19 cellular contexts compared by ENCODE assay signal in the genomic region with DNA sequence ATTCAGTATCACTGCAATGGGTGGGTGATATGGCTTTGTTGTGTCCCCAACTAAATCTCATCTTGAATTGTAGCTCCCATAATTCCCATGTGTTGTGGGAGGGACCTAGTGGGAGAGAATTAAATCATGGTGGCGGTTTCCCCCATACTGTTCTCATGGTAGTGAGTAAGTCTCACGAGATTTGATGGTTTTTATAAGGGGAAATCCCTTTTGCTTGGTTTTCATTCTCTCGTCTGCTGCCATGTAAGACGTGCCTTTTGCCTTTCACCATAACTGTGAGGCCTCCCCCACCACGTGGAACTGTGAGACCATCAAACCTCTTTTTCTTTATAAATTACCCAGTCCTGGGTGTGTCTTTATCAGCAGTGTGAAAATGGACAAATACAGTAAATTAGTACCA. TPM values are rescaled to one million over a fixed set of nuclear protein-coding genes. Genes with fewer than 3 reads are reported as not detected.
DNase-seq lines count a peak whose midpoint lies in the region; ATAC-seq, FAIRE-seq and TF ChIP-seq lines count a peak whose summit lies in the region.
"Had no signal": no experiment of that assay in that cellular context is flagged by ENCODE, and none has a peak within 500 bp of the region (broad histone marks: within the 10 kb centered on the region; RNA-seq: fewer than 3 reads in every experiment).

No MANE protein-coding gene starts in this region.

- H2AFZ ChIP-seq in HCT116 (ENCODE audit: low read depth, low read length, poor library complexity, severe bottlenecking) (no peak overlapping the region), PC-9 (no peak overlapping the region), GM12878 (ENCODE audit: control insufficient read depth, low read depth, low read length) (no peak overlapping the region)

- CTCF ChIA-PET in HCT116 (lab: Charles Lee) (interaction anchor here (0.9 kb wide), 1 partner anchor 12 kb away, joined by 3 read pairs; no protein-coding TSS in a partner anchor), PC-9 (lab: Charles Lee) (no interaction called here), GM12878 (lab: Yijun Ruan, JAX) (interaction anchor here (2.6 to 4.5 kb wide), 3 partner anchors 11 to 125 kb away, joined by 7 to 29 read pairs (median 15); a partner anchor contains a TSS)

- FAIRE-seq in GM12878 (lab: Jason Lieb, UNC) = no peak
- FAIRE-seq: colon, GM12891, urothelium cell line had no signal

- peaks cover 8% of the 10 kb centered on the region for H3K9me3 Mint-ChIP-seq in activated CD4-positive, alpha-beta T cell treated with anti-CD3 and anti-CD28 coated beads, Interleukin-2, amount 10 ng/mL, durations not matched to agents 24 days and 14 days
- H3K9me3 Mint-ChIP-seq: CD4-positive, CD25-positive, alpha-beta regulatory T cell had no signal

- H3K9ac ChIP-seq in HCT116 (ENCODE audit: low read length) = peak overlapping the region; percentile 95; the same call in 1 of the 2 replicates
- H3K9ac ChIP-seq in GM12878 (ENCODE audit: control insufficient read depth, insufficient read depth, low read length) = no peak overlapping the region

- no peak for TF ChIP-seq EP300 in GM12878 (IDR thresholded peaks at IDR 0.05; ENCODE audit: borderline replicate concordance in 1 of 2, control insufficient read depth in 1 of 2, low read depth in 2 of 2, low read length in 2 of 2)

- peaks cover 37% of the 10 kb centered on the region for H3K4me1 Mint-ChIP-seq in activated CD4-positive, alpha-beta T cell treated with anti-CD3 and anti-CD28 coated beads, Interleukin-2, amount 10 ng/mL, durations not matched to agents 24 days and 14 days

- H3K27me3 ChIP-seq in HCT116 (ENCODE audit: insufficient read depth, low read length) (no peaks in the 10 kb centered on the region), PC-9 (ENCODE audit: insufficient read depth, low read depth) (no peaks in the 10 kb centered on the region), GM12878 (replicated peaks in 1 of 2; ENCODE audit: control insufficient read depth in 2 of 2, insufficient read depth in 2 of 2, low read length in 1 of 2) (no peaks in the 10 kb centered on the region)
- H3K27me3 ChIP-seq: Peyer's patch had no signal

- in situ Hi-C loops in GM12878 (cut with MboI) = no loop called here

- H3K4me2 ChIP-seq in HCT116 (ENCODE audit: low read length) (peak overlapping the region; percentile 91), PC-9 (peak overlapping the region; percentile 90), GM12878 (ENCODE audit: control insufficient read depth, insufficient read depth) (peak overlapping the region; percentile 68)

- H3K27ac Mint-ChIP-seq in activated CD4-positive, alpha-beta T cell treated with anti-CD3 and anti-CD28 coated beads, Interleukin-2, amount 10 ng/mL, durations not matched to agents 24 days and 14 days = peak overlapping the region; percentile 62

- TF ChIP-seq POLR2A in HCT116 (IDR thresholded peaks at IDR 0.05; ENCODE audit: borderline replicate concordance, extremely low read depth, insufficient read depth, insufficient read length) = no peak
- no peak for TF ChIP-seq POLR2A in GM12878 (IDR thresholded peaks at IDR 0.05; ENCODE audit: low read depth, low read length)

- H3K36me3 ChIP-seq in HCT116 (ENCODE audit: control insufficient read depth in 1 of 2, insufficient read depth in 2 of 2, low read length in 2 of 2) (peaks cover 11 to 22% of the 10 kb centered on the region in 2 experiments; a peak in 2 of 4 replicates), PC-9 (ENCODE audit: low read depth) (peaks cover 37% of the 10 kb centered on the region), GM12878 (ENCODE audit: control insufficient read depth in 2 of 2, insufficient read depth in 2 of 2, low read length in 1 of 2) (no peaks in the 10 kb centered on the region; a peak in 1 of 4 replicates)
- H3K36me3 ChIP-seq: Peyer's patch had no signal

- H3K27me3 Mint-ChIP-seq in activated CD4-positive, alpha-beta T cell treated with anti-CD3 and anti-CD28 coated beads, Interleukin-2, amount 10 ng/mL, durations not matched to agents 24 days and 14 days = no peaks in the 10 kb centered on the region
- H3K27me3 Mint-ChIP-seq: CD4-positive, CD25-positive, alpha-beta regulatory T cell had no signal

- H3K79me2 ChIP-seq in HCT116 (ENCODE audit: insufficient read depth, low read length) (peaks cover 66% of the 10 kb centered on the region), PC-9 (ENCODE audit: low read depth) (peaks cover 69% of the 10 kb centered on the region), GM12878 (ENCODE audit: control insufficient read depth, insufficient read depth, low read length) (peaks cover 49% of the 10 kb centered on the region)

- H3K4me3 ChIP-seq in HCT116 (replicated peaks in 1 of 2; ENCODE audit: low read depth in 1 of 2, low read length in 2 of 2) (peak overlapping the region; percentile 76 to 80), PC-9 (peak overlapping the region; percentile 73), GM12878 (peak overlapping the region; percentile 58; the same call in 1 of the 2 replicates)
- H3K4me3 ChIP-seq: Peyer's patch had no signal

- ATAC-seq in HCT116 (no peak), GM12878 (peak; percentile 12), HG02642 (IDR thresholded peaks at IDR 0.05; ENCODE audit: poor library complexity, unreplicated experiment) (no peak)

- H3K36me3 Mint-ChIP-seq in activated CD4-positive, alpha-beta T cell treated with anti-CD3 and anti-CD28 coated beads, Interleukin-2, amount 10 ng/mL, durations not matched to agents 24 days and 14 days (ENCODE audit: low read depth) = peaks cover 33% of the 10 kb centered on the region
- H3K36me3 Mint-ChIP-seq: CD4-positive, CD25-positive, alpha-beta regulatory T cell had no signal

- H4K20me1 ChIP-seq in HCT116 (ENCODE audit: insufficient read depth) = no peaks in the 10 kb centered on the region
- H4K20me1 ChIP-seq in PC-9 (ENCODE audit: insufficient read depth) = 0 out of 2 replicates have a peak, but pooled peaks cover 9% of the 10 kb centered on the region
- no peaks in the 10 kb centered on the region for H4K20me1 ChIP-seq in GM12878 (ENCODE audit: control insufficient read depth, insufficient read depth)

- BruUV-seq in HCT116 (replicated peaks; lab: Mats Ljungman, UMichigan) = no TSS peak
- BruUV-seq in PC-9 (replicated peaks; lab: Mats Ljungman, UMichigan) = no TSS peak
- BruUV-seq in GM12878 (replicated peaks; lab: Mats Ljungman, UMichigan) = no TSS peak

- POLR2A ChIA-PET in HCT116 (lab: Charles Lee) (interaction anchor here (7.5 kb wide), 1 partner anchor 11 kb away, joined by 73 read pairs; a partner anchor contains a TSS), PC-9 (lab: Charles Lee; ENCODE audit: unreplicated experiment) (no interaction called here), GM12878 (lab: Charles Lee) (interaction anchor here (0.7 to 1.9 kb wide), 5 partner anchors 8 to 351 kb away, joined by 3 to 6 read pairs (median 3); a partner anchor contains a TSS)

- TF ChIP-seq CTCF in HCT116 (IDR thresholded peaks at IDR 0.05 in 2 of 3, conservative IDR thresholded peaks at IDR 0.05 in 1 of 3; ENCODE audit: borderline replicate concordance in 1 of 3, insufficient read depth in 1 of 3, low read depth in 2 of 3, low read length in 2 of 3) (no peak), PC-9 (conservative IDR thresholded peaks at IDR 0.05) (no peak), GM12878 (IDR thresholded peaks at IDR 0.05 in 2 of 3, conservative IDR thresholded peaks at IDR 0.05 in 1 of 3; ENCODE audit: control insufficient read depth in 2 of 3, extremely low read depth in 1 of 3, insufficient read depth in 1 of 3, low read depth in 3 of 3, low read length in 3 of 3) (no peak)

- H3K9me3 ChIP-seq in HCT116 (ENCODE audit: control insufficient read depth in 1 of 2, insufficient read depth in 1 of 2, low read depth in 1 of 2, low read length in 2 of 2) (no peaks in the 10 kb centered on the region), PC-9 (ENCODE audit: insufficient read depth, low read depth) (no peaks in the 10 kb centered on the region), GM12878 (replicated peaks; ENCODE audit: control insufficient read depth, insufficient read depth, low read length) (peaks cover 5% of the 10 kb centered on the region; the same call in 2 of the 3 replicates)
- H3K9me3 ChIP-seq: Peyer's patch had no signal

- RAD21 ChIA-PET in HCT116 (lab: Charles Lee; ENCODE audit: low non-redundant PET in 1 of 2, low total read pairs in 2 of 2, uncharacterized antibody in 2 of 2, unreplicated experiment in 2 of 2) = no interaction called here
- RAD21 ChIA-PET in GM12878 (lab: Charles Lee; ENCODE audit: unreplicated experiment) = interaction anchor here (0.8 kb wide), 1 partner anchor 11 kb away, joined by 3 read pairs; no protein-coding TSS in a partner anchor

- no peaks in the 10 kb centered on the region for H3K9me2 ChIP-seq in HCT116 (ENCODE audit: insufficient read depth)
- H3K9me2 ChIP-seq in PC-9 (ENCODE audit: insufficient read depth) = no peaks in the 10 kb centered on the region

- DNase-seq in activated CD4-positive, alpha-beta T cell treated with anti-CD3 and anti-CD28 coated beads, Interleukin-2, amount 10 ng/mL, durations not matched to agents 24 days and 14 days = no peak
- no peak for DNase-seq in activated CD4-positive, alpha-beta T cell treated with anti-CD3 and anti-CD28 coated beads, Interleukin-2, amount 50 U/mL, for 1 hour
- no peak for DNase-seq in HCT116 (ENCODE audit: low read depth, low spot score)
- no peak for DNase-seq in PC-9
- no peak for DNase-seq in GM12878 (ENCODE audit: low read depth, low spot score)
- no peak for DNase-seq in NCI-H1436 treated with DMSO at 0.1 percent for 48 hours (lab: John Stamatoyannopoulos, UW)
- DNase-seq in posterior cingulate gyrus = no peak
- DNase-seq: activated CD4-positive, CD25-positive, alpha-beta regulatory T cell treated with anti-CD3 and anti-CD28 coated beads, Interleukin-2, amount 50 U/mL, for 72 hours; CD4-positive, CD25-positive, alpha-beta regulatory T cell; EL; hippocampal formation; mesendoderm; NCI-H2029; NCI-H524; Peyer's patch had no signal

- no peak overlapping the region for H3K27ac ChIP-seq in HCT116 (ENCODE audit: low read depth, low read length)
- no peak overlapping the region for H3K27ac ChIP-seq in PC-9
- H3K27ac ChIP-seq in GM12878 (ENCODE audit: control insufficient read depth, insufficient read depth) = peak overlapping the region; percentile 33; the same call in 1 of the 2 replicates
- H3K27ac ChIP-seq: Peyer's patch had no signal

- 11% methylated on average over 5 of the region's 5 CpGs for WGBS in GM12878 (ENCODE audit: insufficient coverage, insufficient replicate concordance, low lambda C conversion rate, missing lambda C conversion rate)

- H3K4me3 Mint-ChIP-seq in activated CD4-positive, alpha-beta T cell treated with anti-CD3 and anti-CD28 coated beads, Interleukin-2, amount 10 ng/mL, durations not matched to agents 24 days and 14 days = peak overlapping the region; percentile 87

- no peak for TF ChIP-seq RAD21 in HCT116 (IDR thresholded peaks at IDR 0.05; ENCODE audit: low read depth)
- no peak for TF ChIP-seq RAD21 in GM12878 (IDR thresholded peaks at IDR 0.05; ENCODE audit: insufficient read depth, low read depth, low read length)

- intact Hi-C loops in activated CD4-positive, alpha-beta T cell treated with anti-CD3 and anti-CD28 coated beads, Interleukin-2, amount 10 ng/mL, durations not matched to agents 24 days and 14 days (cut with micrococcal nuclease) = loop anchor here (5.0 kb wide), 1 partner anchor 60 kb away; no protein-coding TSS in a partner anchor
- intact Hi-C loops in HCT116 (cut with micrococcal nuclease) (no loop called here), PC-9 (cut with micrococcal nuclease; ENCODE audit: unreplicated experiment) (no loop called here), GM12878 (cut with micrococcal nuclease; ENCODE audit: unreplicated experiment) (no loop called here), posterior cingulate gyrus (cut with DNase I) (no loop called here)

- SMC1A ChIA-PET in GM12878 (lab: Charles Lee; ENCODE audit: uncharacterized antibody, unreplicated experiment) = interaction anchor here (1.0 to 3.9 kb wide), 4 partner anchors 10 to 61 kb away, joined by 3 to 27 read pairs (median 3); a partner anchor contains a TSS

- H3K4me1 ChIP-seq in HCT116 (ENCODE audit: control insufficient read depth in 1 of 2, insufficient read depth in 2 of 2, low read length in 2 of 2) (peaks cover 4 to 24% of the 10 kb centered on the region in 2 experiments; a peak in 3 of 4 replicates), PC-9 (replicated peaks; ENCODE audit: insufficient read depth) (peaks cover 32% of the 10 kb centered on the region), GM12878 (ENCODE audit: control insufficient read depth, insufficient read depth, low read length) (peaks cover 6% of the 10 kb centered on the region; the same call in 1 of the 2 replicates)
- H3K4me1 ChIP-seq: Peyer's patch had no signal

- H3F3A ChIP-seq in PC-9 (ENCODE audit: insufficient read depth, low read depth) = peaks cover 37% of the 10 kb centered on the region; the same call in 1 of the 2 replicates

RNA-seq across cellular contexts. Expression of a gene that starts 9.5 kb away (rescaled TPM):
- 54.0 and 57.1 TPM in 2 replicates for total RNA-seq in activated CD4-positive, alpha-beta T cell treated with anti-CD3 and anti-CD28 coated beads, Interleukin-2, amount 10 ng/mL, durations not matched to agents 24 days and 14 days
- total RNA-seq in HCT116 (2021; ENCODE audit: unreplicated experiment) (48.9 TPM), PC-9 (2021) (74.6 and 84.9 TPM in 2 replicates), GM12878 (2014; rRNA removed) (64.8 and 68.3 TPM in 2 replicates), GM12878 (2014; rRNA removed; fragmentation: Illumina TruSeq; extraction: Trizol) (52.3 and 55.5 TPM in 2 replicates), GM12878 (2021) (47.8 and 49.1 TPM in 2 replicates)
- polyA plus RNA-seq in HCT116 (2012) = 81.9 and 82.1 TPM in 2 replicates
- 28.4 and 33.0 TPM in 2 replicates for total RNA-seq in GM12878 (2013; cell fraction: nucleolus; rRNA removed)
- 55.9 TPM for polyA plus RNA-seq in GM12878 (2011; ENCODE audit: low read depth)
- polyA plus RNA-seq in GM12878 (2011; rRNA removed) (37.9 and 44.6 TPM in 2 replicates), GM12878 (2014; fragmentation: Illumina TruSeq; extraction: Trizol) (47.8 and 48.8 TPM in 2 replicates), GM12878 (2014; fragmentation: Nextera tagmentation; extraction: Ambion mirVana) (10 to 100 TPM; 21.0 to 26.1 TPM), GM12878 (2014; rRNA removed) (55.6 and 56.5 TPM in 2 replicates), GM12878 (2016; fragmentation: Nextera tagmentation; extraction: Ambion mirVana) (100 to 1,000 TPM; 109 to 126 TPM)
- polyA plus RNA-seq in GM12878 (2011; cell fraction: cytosol; rRNA removed) = 51.9 and 54.2 TPM in 2 replicates
- polyA plus RNA-seq in GM12878 (2011; cell fraction: nucleus; rRNA removed) = 23.3 and 29.3 TPM in 2 replicates
- polyA plus RNA-seq in GM12878 (2012) = 56.9 and 74.3 TPM in 2 replicates
- 31.5 and 44.8 TPM in 2 replicates for polyA minus RNA-seq in GM12878 (2011; rRNA and poly(A)+ RNA removed)
- polyA minus RNA-seq in GM12878 (2011; cell fraction: cytosol; rRNA and poly(A)+ RNA removed) = 9.8 and 10.0 TPM in 2 replicates
- polyA minus RNA-seq in GM12878 (2011; cell fraction: nucleus; rRNA and poly(A)+ RNA removed) = 10.2 and 27.1 TPM in 2 replicates
